Comparison of ENCODE assay signal across 18 cellular contexts in the genomic region with DNA sequence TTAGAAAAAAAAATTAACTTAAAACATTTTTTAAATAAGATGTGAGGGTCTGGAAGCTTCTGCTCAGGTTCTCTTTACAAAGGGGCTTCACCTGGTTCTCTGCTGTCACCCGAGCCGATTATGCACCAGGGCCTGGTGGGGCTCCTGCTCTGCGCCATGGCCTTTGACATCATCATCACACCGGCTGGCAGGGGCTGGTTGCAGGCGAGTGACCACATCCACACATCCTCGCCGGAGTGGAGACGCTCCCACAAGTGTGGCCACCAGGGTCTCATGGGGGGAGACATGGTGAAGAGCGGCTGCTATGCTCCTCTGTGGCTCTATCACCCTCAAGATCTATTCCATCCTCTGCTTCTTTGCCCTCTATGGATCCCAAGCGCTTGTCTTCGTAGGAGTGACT. TPM values are rescaled to one million over a fixed set of nuclear protein-coding genes. Genes with fewer than 3 reads are reported as not detected.
A peak's percentile ranks its signal among the peaks of the same experiment; 100 is the strongest.
DNase-seq lines count a peak whose midpoint lies in the region; ATAC-seq and TF ChIP-seq lines count a peak whose summit lies in the region.
"Had no signal": no experiment of that assay in that cellular context is flagged by ENCODE, and none has a peak within 500 bp of the region (broad histone marks: within the 10 kb centered on the region; RNA-seq: fewer than 3 reads in every experiment).

No MANE protein-coding gene starts in this region.

- peaks cover 25% of the 10 kb centered on the region for H3K4me1 Mint-ChIP-seq in stimulated activated memory B cell treated with anti-CD40 and anti-IgM and Interleukin-4, amounts not matched to agents 10 μg/mL and 1 μg/mL and 100 μg/mL, for 72 hours

- H3K36me3 Mint-ChIP-seq in stimulated activated memory B cell treated with anti-CD40 and anti-IgM and Interleukin-4, amounts not matched to agents 10 μg/mL and 1 μg/mL and 100 μg/mL, for 72 hours, result peaks cover 20% of the 10 kb centered on the region

- DNase-seq in lower lobe of right lung (peak; percentile 43), aorta (no peak), coronary artery (ENCODE audit: low spot score) (no peak), kidney tubule cell (ENCODE audit: low spot score) (no peak)
- DNase-seq in activated CD4-positive, alpha-beta T cell treated with anti-CD3 and anti-CD28 coated beads for 4 hours, result no peak
- DNase-seq: CD4-positive, CD25-positive, alpha-beta regulatory T cell; CD8-positive, alpha-beta T cell; DMS 273 treated with DMSO at 0.1 percent for 48 hours; DMS79; EL; GDM1; GM23248; H7; HCEC 1CT had no signal

- H3K36me3 ChIP-seq in lower lobe of right lung, result no peaks in the 10 kb centered on the region
- no peaks in the 10 kb centered on the region for H3K36me3 ChIP-seq in aorta (ENCODE audit: control insufficient read depth in 1 of 2, insufficient read depth in 2 of 2, low read length in 1 of 2)

- H3K27ac ChIP-seq in angular gyrus (ENCODE audit: low read depth, low read length) (peak overlapping the region; percentile 52), lower lobe of right lung (no peak overlapping the region), aorta (ENCODE audit: low read depth in 1 of 2, low read length in 2 of 2) (no peak overlapping the region), coronary artery (no peak overlapping the region)
- H3K27ac ChIP-seq: C4-2B, GM23248 had no signal

- H3K27me3 Mint-ChIP-seq in stimulated activated memory B cell treated with anti-CD40 and anti-IgM and Interleukin-4, amounts not matched to agents 10 μg/mL and 1 μg/mL and 100 μg/mL, for 72 hours, result no peaks in the 10 kb centered on the region
- H3K27me3 Mint-ChIP-seq: CD4-positive, CD25-positive, alpha-beta regulatory T cell had no signal

- H3K4me1 ChIP-seq in lower lobe of right lung (no peaks in the 10 kb centered on the region), aorta (ENCODE audit: control insufficient read depth in 1 of 2, insufficient read depth in 2 of 2, low read length in 2 of 2) (no peaks in the 10 kb centered on the region)

- 95 to 97% methylated on average over 11 of the region's 11 CpGs for WGBS in aorta, 2 donors

- TF ChIP-seq CTCF in lower lobe of right lung (IDR thresholded peaks at IDR 0.05), result no peak
- no peak for TF ChIP-seq CTCF in coronary artery (IDR thresholded peaks at IDR 0.05)

- no peak for ATAC-seq in lower lobe of right lung
- ATAC-seq in stimulated activated memory B cell treated with anti-CD40 and anti-IgM and Interleukin-4, amounts not matched to agents 10 μg/mL and 1 μg/mL and 100 μg/mL, for 72 hours, result peak; percentile 27
- ATAC-seq in aorta (ENCODE audit: low FRiP score), result peak; percentile 7
- no peak for ATAC-seq in HG02970 (IDR thresholded peaks at IDR 0.05; ENCODE audit: low FRiP score, unreplicated experiment)
- ATAC-seq: CD8-positive, alpha-beta T cell had no signal

- H3K27ac Mint-ChIP-seq in stimulated activated memory B cell treated with anti-CD40 and anti-IgM and Interleukin-4, amounts not matched to agents 10 μg/mL and 1 μg/mL and 100 μg/mL, for 72 hours, result no peak overlapping the region
- H3K27ac Mint-ChIP-seq: CD4-positive, CD25-positive, alpha-beta regulatory T cell; CD8-positive, alpha-beta T cell had no signal

- no peak overlapping the region for H3K4me3 Mint-ChIP-seq in stimulated activated memory B cell treated with anti-CD40 and anti-IgM and Interleukin-4, amounts not matched to agents 10 μg/mL and 1 μg/mL and 100 μg/mL, for 72 hours
- H3K4me3 Mint-ChIP-seq: CD4-positive, CD25-positive, alpha-beta regulatory T cell; CD8-positive, alpha-beta T cell had no signal

- H3K9me3 ChIP-seq in lower lobe of right lung, result no peaks in the 10 kb centered on the region
- no peaks in the 10 kb centered on the region for H3K9me3 ChIP-seq in aorta (ENCODE audit: control insufficient read depth, low read length)

- intact Hi-C loops in lower lobe of right lung (cut with DNase I), result no loop called here
- intact Hi-C loops in aorta (cut with DNase I), result no loop called here

- H3K27me3 ChIP-seq in lower lobe of right lung (ENCODE audit: low read depth) (no peaks in the 10 kb centered on the region), aorta (ENCODE audit: control insufficient read depth in 1 of 2, insufficient read depth in 2 of 2, low read length in 1 of 2) (no peaks in the 10 kb centered on the region)

- peaks cover 2% of the 10 kb centered on the region for H3K9me3 Mint-ChIP-seq in stimulated activated memory B cell treated with anti-CD40 and anti-IgM and Interleukin-4, amounts not matched to agents 10 μg/mL and 1 μg/mL and 100 μg/mL, for 72 hours

- H3K4me3 ChIP-seq in lower lobe of right lung (no peak overlapping the region), aorta (ENCODE audit: low read length in 2 of 2) (no peak overlapping the region), coronary artery (no peak overlapping the region)
- H3K4me3 ChIP-seq: GM23248 had no signal

RNA-seq across cellular contexts. Expression of a gene that starts 31.9 kb away (rescaled TPM):
- total RNA-seq in lower lobe of right lung (48.8 TPM), aorta (10 to 100 TPM; 35.1 to 43.9 TPM)
- 10 to 100 TPM; 57.3 to 57.6 TPM for polyA plus RNA-seq in aorta

Comparison
In these comparisons a context has a peak if more than half of its experiments do, and no peak if none do; other contexts are left out.
1. ATAC-seq: peak in stimulated activated memory B cell treated with anti-CD40 and anti-IgM and Interleukin-4, amounts not matched to agents 10 μg/mL and 1 μg/mL and 100 μg/mL, for 72 hours (single experiment) and aorta (single experiment); none in lower lobe of right lung (0 of 2) and HG02970 (single experiment).